19 cellular contexts compared by ENCODE assay signal in the genomic region with DNA sequence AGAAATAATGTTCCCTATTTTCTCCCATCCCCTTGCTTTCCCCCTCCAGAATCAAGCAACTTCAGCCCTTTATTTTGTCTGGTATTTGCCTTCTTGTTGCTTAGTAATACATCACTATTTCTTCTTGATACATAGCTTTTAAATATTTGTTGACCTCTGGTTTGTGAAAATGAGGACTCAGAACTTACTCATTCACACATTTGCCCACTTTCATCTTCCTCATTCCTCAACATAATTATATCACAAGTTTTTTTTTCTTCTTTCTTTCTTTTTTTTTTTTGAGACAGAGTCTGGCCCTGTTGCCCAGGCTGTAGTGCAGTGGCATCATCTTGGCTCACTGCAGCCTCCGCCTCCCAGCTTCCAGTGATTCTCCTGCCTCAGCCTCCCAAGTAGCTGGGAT. TPM values are rescaled to one million over a fixed set of nuclear protein-coding genes. Genes with fewer than 3 reads are reported as not detected.
DNase-seq lines count a peak whose midpoint lies in the region; TF ChIP-seq lines count a peak whose summit lies in the region.
"Had no signal": no experiment of that assay in that cellular context is flagged by ENCODE, and none has a peak within 500 bp of the region (broad histone marks: within the 10 kb centered on the region; RNA-seq: fewer than 3 reads in every experiment).

No MANE protein-coding gene starts in this region.

- no peak overlapping the region for H3K27ac ChIP-seq in vagina
- H3K27ac ChIP-seq: hepatocyte, sigmoid colon had no signal

- CTCF ChIA-PET in Caco-2 (lab: Charles Lee), result no interaction called here

- intact Hi-C loops in Caco-2 (cut with micrococcal nuclease; ENCODE audit: unreplicated experiment) (no loop called here), vagina (cut with DNase I) (no loop called here)

- DNase-seq in AG10803 (ENCODE audit: low read depth), result peak; percentile 57
- peak; percentile 11 for DNase-seq in GM04504 (ENCODE audit: low read depth)
- DNase-seq in RKO (ENCODE audit: low spot score), result peak; percentile 22
- DNase-seq in fibroblast of mammary gland (ENCODE audit: low read depth), result peak; percentile 21
- DNase-seq in immature natural killer cell, result no peak
- no peak for DNase-seq in nephron progenitor cell
- no peak for DNase-seq in Caco-2
- no peak for DNase-seq in vagina (ENCODE audit: extremely low spot score in 2 of 2)
- DNase-seq: activated gamma-delta T cell treated with Interleukin-2 at 50 U/mL for 16 hours, DMS 273 treated with DMSO at 0.1 percent for 48 hours, IMR-90, mucosa of descending colon, NCI-H1048, NCI-H2107, occipital lobe, sigmoid colon, testis had no signal

- POLR2A ChIA-PET in Caco-2 (lab: Charles Lee), result interaction anchor here (0.6 kb wide), 1 partner anchor 89 kb away, joined by 4 read pairs; no protein-coding TSS in a partner anchor

- H3K4me1 ChIP-seq in Caco-2 (no peaks in the 10 kb centered on the region), vagina (no peaks in the 10 kb centered on the region)

- no peak for TF ChIP-seq CTCF in AG10803 (conservative IDR thresholded peaks at IDR 0.05; ENCODE audit: low read length)
- no peak for TF ChIP-seq CTCF in fibroblast of mammary gland (conservative IDR thresholded peaks at IDR 0.05; ENCODE audit: control insufficient read depth, insufficient read depth, low read depth, low read length)
- TF ChIP-seq CTCF in nephron progenitor cell (IDR thresholded peaks at IDR 0.05), result no peak
- TF ChIP-seq CTCF in Caco-2 (IDR thresholded peaks at IDR 0.05; ENCODE audit: insufficient read depth in 1 of 2, low read depth in 1 of 2, low read length in 1 of 2, severe bottlenecking in 1 of 2, unreplicated experiment in 1 of 2), result no peak
- no peak for TF ChIP-seq CTCF in vagina (IDR thresholded peaks at IDR 0.05)

- H3K4me1 Mint-ChIP-seq in immature natural killer cell (peaks cover 29 to 46% of the 10 kb centered on the region in 2 donors), nephron progenitor cell (no peaks in the 10 kb centered on the region), Caco-2 (ENCODE audit: low read depth, unreplicated experiment) (peaks cover 15% of the 10 kb centered on the region)

- no peak overlapping the region for H3K4me3 ChIP-seq in AG10803 (ENCODE audit: low read length)
- H3K4me3 ChIP-seq in fibroblast of mammary gland (ENCODE audit: control insufficient read depth, low read depth, low read length), result no peak overlapping the region
- no peak overlapping the region for H3K4me3 ChIP-seq in Caco-2 (ENCODE audit: low read depth, low read length)
- H3K4me3 ChIP-seq in vagina, result no peak overlapping the region
- H3K4me3 ChIP-seq: hepatocyte, mucosa of descending colon, sigmoid colon, testis had no signal

- H3K36me3 Mint-ChIP-seq in immature natural killer cell, result peaks cover 5 to 16% (median 15%) of the 10 kb centered on the region in 3 donors
- peaks cover 70% of the 10 kb centered on the region for H3K36me3 Mint-ChIP-seq in nephron progenitor cell (ENCODE audit: low read depth)
- peaks cover 55% of the 10 kb centered on the region for H3K36me3 Mint-ChIP-seq in Caco-2 (ENCODE audit: insufficient read depth, unreplicated experiment)

- TF ChIP-seq POLR2A in vagina (IDR thresholded peaks at IDR 0.05), result no peak

- H3K4me3 Mint-ChIP-seq in immature natural killer cell (peak overlapping the region in 1 of 5 donors; percentile 42), nephron progenitor cell (no peak overlapping the region), Caco-2 (ENCODE audit: unreplicated experiment) (no peak overlapping the region)
- H3K4me3 Mint-ChIP-seq: brain had no signal

- H3K27me3 ChIP-seq in Caco-2 (replicated peaks; ENCODE audit: control insufficient read depth, insufficient read depth, low read length), result no peaks in the 10 kb centered on the region
- no peaks in the 10 kb centered on the region for H3K27me3 ChIP-seq in vagina
- H3K27me3 ChIP-seq: hepatocyte, sigmoid colon, testis had no signal

- no peaks in the 10 kb centered on the region; the same call in 1 of the 2 replicates for H3K36me3 ChIP-seq in Caco-2 (ENCODE audit: control insufficient read depth, insufficient read depth, low read length)
- peaks cover 0 to 13% of the 10 kb centered on the region in 2 donors for H3K36me3 ChIP-seq in vagina
- H3K36me3 ChIP-seq: sigmoid colon had no signal

- no TSS peak for BruUV-seq in Caco-2 (replicated peaks; lab: Mats Ljungman, UMichigan)

- H3K9me3 ChIP-seq in Caco-2 (no peaks in the 10 kb centered on the region), vagina (no peaks in the 10 kb centered on the region)
- H3K9me3 ChIP-seq: mucosa of descending colon, sigmoid colon, testis had no signal

- H3K27ac Mint-ChIP-seq in immature natural killer cell (peak overlapping the region in 3 of 6 donors; percentile 66 to 80 (median 69)), nephron progenitor cell (no peak overlapping the region), Caco-2 (ENCODE audit: unreplicated experiment) (no peak overlapping the region)

- H3K9me3 Mint-ChIP-seq in immature natural killer cell (no peaks in the 10 kb centered on the region), nephron progenitor cell (peaks cover 30% of the 10 kb centered on the region), Caco-2 (ENCODE audit: unreplicated experiment) (no peaks in the 10 kb centered on the region)

- peaks cover 0 to 3% (median 0%) of the 10 kb centered on the region in 3 donors for H3K27me3 Mint-ChIP-seq in immature natural killer cell (ENCODE audit: low read depth in 3 of 3)
- no peaks in the 10 kb centered on the region for H3K27me3 Mint-ChIP-seq in nephron progenitor cell (ENCODE audit: low read depth, poor library complexity)
- H3K27me3 Mint-ChIP-seq in Caco-2 (ENCODE audit: insufficient read depth, unreplicated experiment), result no peaks in the 10 kb centered on the region

RNA-seq across cellular contexts. Expression of a gene that starts 28.9 kb away (rescaled TPM):
- 10 to 100 TPM; 47.4 to 80.1 (median 77.8) TPM for polyA plus RNA-seq in immature natural killer cell
- total RNA-seq in Caco-2 (2022), result 60.9 and 69.4 TPM in 2 replicates
- total RNA-seq in vagina, result 16.5 TPM

RNA-seq across cellular contexts. Expression of a gene that starts 29.9 kb away (rescaled TPM):
- 10 to 100 TPM; 19.6 to 33.9 (median 22.1) TPM for polyA plus RNA-seq in immature natural killer cell
- total RNA-seq in Caco-2 (2022), result 63.1 and 71.6 TPM in 2 replicates
- 35.1 TPM for total RNA-seq in vagina

RNA-seq across cellular contexts. Expression of a gene that starts 51.2 kb away (rescaled TPM):
- under 1 TPM in 1 of 3 donors, not detected in 2; 0.27 TPM for polyA plus RNA-seq in immature natural killer cell
- 0.23 and 0.26 TPM in 2 replicates for total RNA-seq in Caco-2 (2022)
- total RNA-seq in vagina, result 2.2 TPM

Comparison
In these comparisons a context has a peak if more than half of its experiments do, and no peak if none do; other contexts are left out.
1. DNase-seq: peak in AG10803 (single experiment), GM04504 (single experiment), RKO (single experiment) and fibroblast of mammary gland (single experiment); none in immature natural killer cell (0 of 3), nephron progenitor cell (single experiment), Caco-2 (0 of 2) and vagina (0 of 2).